ENCODE assay signal across 8 cellular contexts in the genomic region with DNA sequence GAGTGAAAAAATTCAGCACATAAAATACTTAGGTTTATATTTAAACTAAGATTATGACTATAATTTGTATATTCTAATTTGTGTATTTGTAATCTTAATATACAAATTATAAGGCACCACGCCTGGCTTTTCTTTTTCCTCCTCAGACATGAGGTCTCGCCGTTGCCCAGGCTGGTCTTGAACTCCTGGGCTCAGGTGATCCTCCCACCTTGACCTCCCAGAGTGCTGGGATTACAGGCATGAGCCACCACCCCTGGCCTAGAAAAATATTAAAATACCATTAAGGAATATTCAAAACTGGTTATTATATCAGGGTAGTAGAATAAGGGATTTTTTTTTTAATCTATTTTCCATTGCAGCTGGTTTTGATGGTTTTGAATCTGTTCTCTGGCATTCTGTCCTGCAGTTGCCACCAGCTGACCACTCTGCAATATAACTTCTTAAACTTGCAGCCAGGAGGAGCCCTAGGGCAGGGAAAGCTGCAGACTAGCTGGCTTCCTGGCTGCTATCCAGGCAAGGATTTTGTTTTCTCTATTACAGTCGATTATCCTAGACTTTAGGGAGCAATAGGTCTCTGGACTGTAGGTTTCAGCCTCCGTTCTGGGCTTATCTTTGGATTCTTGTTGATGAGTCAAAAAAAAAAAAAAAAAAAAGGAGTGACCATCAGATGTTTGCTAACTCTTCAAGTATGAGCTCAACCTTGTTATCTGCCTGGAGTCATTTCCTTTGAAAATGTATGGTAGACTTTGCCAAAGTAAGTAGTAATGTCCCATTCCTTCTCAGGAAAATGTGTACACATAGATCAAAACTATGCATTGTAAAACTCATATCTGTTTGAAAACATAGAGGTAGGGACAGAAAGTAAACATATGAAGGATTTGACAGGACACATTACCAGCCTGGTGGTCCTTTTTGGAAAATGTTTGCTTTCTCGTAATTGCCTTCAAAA. TPM values are rescaled to one million over a fixed set of nuclear protein-coding genes. Genes with fewer than 3 reads are reported as not detected.
A peak's percentile ranks its signal among the peaks of the same experiment; 100 is the strongest.
DNase-seq lines count a peak whose midpoint lies in the region; ATAC-seq and TF ChIP-seq lines count a peak whose summit lies in the region.

No MANE protein-coding gene starts in this region.

- peaks cover 10 to 33% of the 10 kb centered on the region in 2 donors for H3K4me1 ChIP-seq in left lung

- peak; percentile 73 to 79 for TF ChIP-seq CTCF in left lung (IDR thresholded peaks at IDR 0.05)

- H3K27ac ChIP-seq in left lung, result peak overlapping the region; percentile 21 to 30

- H3K4me3 ChIP-seq in left lung, result no peak overlapping the region

- peak; percentile 95 for ATAC-seq in left lung

- intact Hi-C loops in left lung (cut with DNase I), result loop anchor here (5.0 to 10.0 kb wide), 2 partner anchors 50 to 52 kb away; no protein-coding TSS in a partner anchor

- in situ Hi-C loops in SK-MEL-5 (cut with HindIII; ENCODE audit: low pct_unique_long_range_greater_than_20kb, low sequenced_read_pairs), result no loop called here

- H3K9me3 ChIP-seq in left lung, result no peaks in the 10 kb centered on the region

- DNase-seq in SIG-M5 treated with dmso at 0.1 percent for 504 hours (lab: John Stamatoyannopoulos, UW; ENCODE audit: unreplicated experiment) (peak; percentile 31), SIG-M5 (lab: John Stamatoyannopoulos, UW) (no peak), HuH-7 (ENCODE audit: low spot score) (peak; percentile 46), SK-MEL-5 (ENCODE audit: low read depth, low spot score) (peak; percentile 78), dermis microvascular lymphatic vessel endothelial cell (ENCODE audit: low read depth in 2 of 2) (peak; percentile 66 to 95), left lung (peak in 1 of 2 donors; percentile 70), superior temporal gyrus (ENCODE audit: extremely low spot score) (peak; percentile 96), GDM1 (lab: John Stamatoyannopoulos, UW) (no peak)

- peaks cover 0 to 25% of the 10 kb centered on the region in 2 donors for H3K36me3 ChIP-seq in left lung

- H3K27me3 ChIP-seq in left lung, result no peaks in the 10 kb centered on the region

RNA-seq across cellular contexts. Expression of a gene that starts 13.2 kb away (rescaled TPM):
- total RNA-seq in SK-MEL-5 (2014; rRNA removed; shearing (Covaris generic)), result 5.1 and 19.5 TPM in 2 replicates
- polyA plus RNA-seq in SK-MEL-5 (2015; cell fraction: cytosol; rRNA removed), result 18.1 and 22.0 TPM in 2 replicates
- polyA plus RNA-seq in SK-MEL-5 (2015; cell fraction: nucleus; rRNA removed), result 18.9 and 29.5 TPM in 2 replicates
- total RNA-seq in dermis microvascular lymphatic vessel endothelial cell (4.7 and 5.7 TPM in 2 replicates), left lung (10 to 100 TPM in 1 of 2 donors, 1 to 10 TPM in 1; 9.4 to 19.2 TPM)

RNA-seq across cellular contexts. Expression of a gene that starts 39.7 kb away (rescaled TPM):
- 0.42 and 1.2 TPM in 2 replicates for total RNA-seq in SK-MEL-5 (2014; rRNA removed; shearing (Covaris generic))
- polyA plus RNA-seq in SK-MEL-5 (2015; cell fraction: cytosol; rRNA removed), result 1.6 and 3.7 TPM in 2 replicates
- 3.4 TPM in 1 of 2 replicates, not detected in the other for polyA plus RNA-seq in SK-MEL-5 (2015; cell fraction: nucleus; rRNA removed)
- 6.4 and 7.8 TPM in 2 replicates for total RNA-seq in dermis microvascular lymphatic vessel endothelial cell
- 10 to 100 TPM; 11.6 to 18.5 TPM for total RNA-seq in left lung

RNA-seq across cellular contexts. Expression of a gene that starts 58.6 kb away (rescaled TPM):
- total RNA-seq in SK-MEL-5 (2014; rRNA removed; shearing (Covaris generic)), result 21.6 and 22.9 TPM in 2 replicates
- 34.5 and 36.2 TPM in 2 replicates for polyA plus RNA-seq in SK-MEL-5 (2015; cell fraction: cytosol; rRNA removed)
- 45.1 and 46.2 TPM in 2 replicates for polyA plus RNA-seq in SK-MEL-5 (2015; cell fraction: nucleus; rRNA removed)
- total RNA-seq in dermis microvascular lymphatic vessel endothelial cell (18.5 and 32.1 TPM in 2 replicates), left lung (10 to 100 TPM; 47.4 to 51.4 TPM)

Comparison
In these comparisons a context has a peak if more than half of its experiments do, and no peak if none do; other contexts are left out.
1. DNase-seq: peak in SIG-M5 treated with dmso at 0.1 percent for 504 hours (single experiment), HuH-7 (single experiment), SK-MEL-5 (single experiment), dermis microvascular lymphatic vessel endothelial cell (2 of 2) and superior temporal gyrus (single experiment); none in SIG-M5 (single experiment) and GDM1 (single experiment).